ENCODE assay signal across 19 cellular contexts in the genomic region with DNA sequence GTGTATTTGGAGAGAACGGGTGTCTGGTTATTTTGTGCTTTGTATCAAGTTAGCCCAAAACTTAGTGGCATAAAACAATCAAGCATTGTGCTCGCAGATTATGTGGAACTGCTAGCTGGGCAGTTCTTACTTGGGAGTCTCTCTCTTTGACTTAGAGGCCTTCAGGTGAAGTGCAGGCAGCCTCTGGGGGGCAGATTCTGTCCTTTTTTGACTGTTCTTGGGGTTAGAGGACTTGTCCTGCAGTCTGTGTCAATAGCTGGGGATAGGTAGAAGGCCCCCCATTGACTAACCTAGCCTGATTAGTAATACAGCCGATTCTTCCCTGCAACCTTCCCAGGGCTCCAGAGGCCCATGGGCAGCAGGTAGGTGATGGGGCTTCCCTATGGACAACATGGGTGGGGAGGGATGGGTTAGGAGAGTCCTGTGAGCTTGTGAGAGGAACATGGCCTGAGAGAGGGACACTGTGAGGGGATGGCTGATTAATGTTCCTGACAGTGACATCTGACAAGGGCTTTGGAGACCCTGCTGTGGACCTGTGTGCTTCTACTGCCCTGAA.
"Had no signal": no experiment of that assay in that cellular context is flagged by ENCODE, and none has a peak within 500 bp of the region (broad histone marks: within the 10 kb centered on the region; RNA-seq: fewer than 3 reads in every experiment).

No MANE protein-coding gene starts in this region.

- H3K9me3 Mint-ChIP-seq: activated CD4-positive, alpha-beta T cell treated with anti-CD3 and anti-CD28 coated beads, Interleukin-2, amount 10 ng/mL, durations not matched to agents 24 days and 14 days; activated naive CD4-positive, alpha-beta T cell treated with anti-CD3 and anti-CD28 coated beads, Interleukin-2, amount 10 ng/mL, durations not matched to agents 7 days and 5 days; activated naive CD8-positive, alpha-beta T cell treated with anti-CD3 and anti-CD28 coated beads, Interleukin-2, amount 50 U/mL, for 24 hours; activated T-cell treated with anti-CD3 and anti-CD28 coated beads, Interleukin-2, amount 50 U/mL, for 24 hours; activated T-helper 2 cell treated with anti-CD3 and anti-CD28 coated beads, Interferon-gamma antibody, Interleukin-2, Interleukin-4, amounts not matched to agents 10 μg/mL and 5 μg/mL and 100 μg/mL, durations not matched to agents 14 hours and 24 hours and 36 hours; nephron; type B pancreatic cell had no signal

- H3K4me1 Mint-ChIP-seq: activated CD4-positive, alpha-beta T cell treated with anti-CD3 and anti-CD28 coated beads, Interleukin-2, amount 10 ng/mL, durations not matched to agents 24 days and 14 days; activated naive CD4-positive, alpha-beta T cell treated with anti-CD3 and anti-CD28 coated beads, Interleukin-2, amount 10 ng/mL, durations not matched to agents 7 days and 5 days; activated naive CD8-positive, alpha-beta T cell treated with anti-CD3 and anti-CD28 coated beads, Interleukin-2, amount 50 U/mL, for 24 hours; nephron had no signal

- H3K36me3 Mint-ChIP-seq: activated naive CD4-positive, alpha-beta T cell treated with anti-CD3 and anti-CD28 coated beads, Interleukin-2, amount 10 ng/mL, durations not matched to agents 7 days and 5 days; type B pancreatic cell had no signal

- H3K36me3 ChIP-seq: brain microvascular endothelial cell, colonic mucosa had no signal

- ATAC-seq: activated CD8-positive, alpha-beta T cell treated with anti-CD3 and anti-CD28 coated beads, Interleukin-2, amount 10 ng/mL, durations not matched to agents 7 days and 5 days; activated naive CD8-positive, alpha-beta T cell treated with anti-CD3 and anti-CD28 coated beads, Interleukin-2, amount 50 U/mL, for 24 hours; stimulated activated naive CD8-positive, alpha-beta T cell treated with anti-CD3 and anti-CD28 coated beads, Interleukin-15, Interleukin-2, amounts not matched to agents 100 U/mL and 50 U/mL, for 24 hours had no signal

- FAIRE-seq: keratinocyte had no signal

- H3K27ac Mint-ChIP-seq: activated CD4-positive, alpha-beta T cell treated with anti-CD3 and anti-CD28 coated beads, Interleukin-2, amount 10 ng/mL, durations not matched to agents 24 days and 14 days; activated CD8-positive, alpha-beta T cell treated with anti-CD3 and anti-CD28 coated beads, Interleukin-2, amount 10 ng/mL, durations not matched to agents 7 days and 5 days; activated naive CD4-positive, alpha-beta T cell treated with anti-CD3 and anti-CD28 coated beads, Interleukin-2, amount 10 ng/mL, durations not matched to agents 7 days and 5 days; activated naive CD8-positive, alpha-beta T cell treated with anti-CD3 and anti-CD28 coated beads, Interleukin-2, amount 50 U/mL, for 24 hours; activated T-cell treated with anti-CD3 and anti-CD28 coated beads, Interleukin-2, amount 50 U/mL, for 24 hours; activated T-helper 2 cell treated with anti-CD3 and anti-CD28 coated beads, Interferon-gamma antibody, Interleukin-2, Interleukin-4, amounts not matched to agents 10 μg/mL and 5 μg/mL and 100 μg/mL, durations not matched to agents 14 hours and 24 hours and 36 hours; nephron; type B pancreatic cell had no signal

- H3K27me3 Mint-ChIP-seq: activated naive CD8-positive, alpha-beta T cell treated with anti-CD3 and anti-CD28 coated beads, Interleukin-2, amount 50 U/mL, for 24 hours; activated T-cell treated with anti-CD3 and anti-CD28 coated beads, Interleukin-2, amount 50 U/mL, for 24 hours had no signal

- H3K9me3 ChIP-seq: colonic mucosa had no signal

- H3K27ac ChIP-seq: brain microvascular endothelial cell, colonic mucosa had no signal

- DNase-seq: activated CD4-positive, alpha-beta T cell treated with anti-CD3 and anti-CD28 coated beads, Interleukin-2, amount 10 ng/mL, durations not matched to agents 24 days and 14 days; activated CD4-positive, CD25-positive, alpha-beta regulatory T cell; activated CD8-positive, alpha-beta T cell treated with anti-CD3 and anti-CD28 coated beads, Interleukin-2, amount 10 ng/mL, durations not matched to agents 7 days and 5 days; activated naive CD4-positive, alpha-beta T cell treated with anti-CD3 and anti-CD28 coated beads, Interleukin-2, amount 10 ng/mL, durations not matched to agents 7 days and 5 days; activated naive CD8-positive, alpha-beta T cell treated with anti-CD3 and anti-CD28 coated beads, Interleukin-2, amount 50 U/mL, for 24 hours; activated T-cell treated with anti-CD3 and anti-CD28 coated beads, Interleukin-2, amount 50 U/mL, for 24 hours; brain microvascular endothelial cell; central memory CD4-positive, alpha-beta T cell; colonic mucosa; foreskin melanocyte; hypothalamus; midbrain; occipital lobe; stimulated activated naive CD8-positive, alpha-beta T cell treated with anti-CD3 and anti-CD28 coated beads, Interleukin-15, Interleukin-2, amounts not matched to agents 100 U/mL and 50 U/mL, for 24 hours had no signal

- H3K4me3 ChIP-seq: colonic mucosa, lung had no signal

- H3K27me3 ChIP-seq: brain microvascular endothelial cell, colonic mucosa had no signal

- H3K4me3 Mint-ChIP-seq: activated CD4-positive, alpha-beta T cell treated with anti-CD3 and anti-CD28 coated beads, Interleukin-2, amount 10 ng/mL, durations not matched to agents 24 days and 14 days; activated CD8-positive, alpha-beta T cell treated with anti-CD3 and anti-CD28 coated beads, Interleukin-2, amount 10 ng/mL, durations not matched to agents 7 days and 5 days; activated naive CD4-positive, alpha-beta T cell treated with anti-CD3 and anti-CD28 coated beads, Interleukin-2, amount 10 ng/mL, durations not matched to agents 7 days and 5 days; activated naive CD8-positive, alpha-beta T cell treated with anti-CD3 and anti-CD28 coated beads, Interleukin-2, amount 50 U/mL, for 24 hours; activated T-cell treated with anti-CD3 and anti-CD28 coated beads, Interleukin-2, amount 50 U/mL, for 24 hours; nephron; type B pancreatic cell had no signal

- H3K4me1 ChIP-seq: colonic mucosa had no signal
